ENCODE assay signal across 8 cellular contexts in genomic region chr6:111565316-111566221, GRCh38. TPM values are rescaled to one million over a fixed set of nuclear protein-coding genes. Genes with fewer than 3 reads are reported as not detected.
DNase-seq lines count a peak whose midpoint lies in the region; ATAC-seq and TF ChIP-seq lines count a peak whose summit lies in the region.

No MANE protein-coding gene starts in this region.

- peaks cover 0 to 81% (median 5%) of the 10 kb centered on the region in 9 donors for H3K36me3 ChIP-seq in heart right ventricle
- peaks cover 9% of the 10 kb centered on the region for H3K36me3 ChIP-seq in colonic mucosa
- peaks cover 0 to 6% of the 10 kb centered on the region in 2 donors for H3K36me3 ChIP-seq in prostate gland

- TF ChIP-seq CTCF in heart right ventricle (IDR thresholded peaks at IDR 0.05) (no peak), colonic mucosa (IDR thresholded peaks at IDR 0.05) (peak; percentile 18), prostate gland (IDR thresholded peaks at IDR 0.05) (peak in 2 of 4 experiments; percentile 24 to 32)

- H3K4me1 ChIP-seq in heart right ventricle (peaks cover 19 to 70% (median 57%) of the 10 kb centered on the region in 9 donors), colonic mucosa (peaks cover 3% of the 10 kb centered on the region), prostate gland (replicated peaks) (peaks cover 13% of the 10 kb centered on the region)

- H3K27me3 ChIP-seq in heart right ventricle (no peaks in the 10 kb centered on the region), colonic mucosa (no peaks in the 10 kb centered on the region), prostate gland (replicated peaks; ENCODE audit: insufficient read depth) (no peaks in the 10 kb centered on the region)

- H3K4me3 ChIP-seq in heart right ventricle, result no peak overlapping the region
- H3K4me3 ChIP-seq in colonic mucosa, result no peak overlapping the region
- no peak overlapping the region for H3K4me3 ChIP-seq in prostate gland

- H3K27ac ChIP-seq in heart right ventricle, result peak overlapping the region in 9 of 10 donors; percentile 14 to 86 (median 37)
- H3K27ac ChIP-seq in colonic mucosa, result peak overlapping the region; percentile 46
- H3K27ac ChIP-seq in prostate gland, result peak overlapping the region; percentile 71

- no peaks in the 10 kb centered on the region for H3K9me3 ChIP-seq in heart right ventricle
- no peaks in the 10 kb centered on the region for H3K9me3 ChIP-seq in colonic mucosa
- H3K9me3 ChIP-seq in prostate gland, result no peaks in the 10 kb centered on the region

- no peak overlapping the region for H3K9ac ChIP-seq in colonic mucosa (ENCODE audit: low read depth in 2 of 2, low read length in 2 of 2)

- intact Hi-C loops in heart right ventricle (cut with DNase I), result loop anchor here in 5 of 10 donors (2.0 to 10.0 kb wide), 5 partner anchors 37 to 83 kb away; partner anchors contain the start of genes REV3L (in 3 of the 5) and TRAF3IP2 (in 1 of the 5)
- intact Hi-C loops in cardiac septum (cut with DNase I), result loop anchor here (5.0 kb wide), 2 partner anchors 37 to 83 kb away; partner anchors contain the start of gene REV3L
- intact Hi-C loops in colonic mucosa (cut with DNase I), result loop anchor here (10.0 kb wide), 1 partner anchor 81 kb away; the partner anchor contains the start of gene REV3L
- intact Hi-C loops in prostate gland (cut with DNase I), result loop anchor here (2.0 to 5.0 kb wide), 2 partner anchors 39 to 83 kb away; partner anchors contain the start of genes REV3L and TRAF3IP2

- 89 to 93% methylated on average over 12 of the region's 12 CpGs for WGBS in heart right ventricle, 2 donors
- WGBS in prostate gland, result 47% methylated on average over 12 of the region's 12 CpGs

- ATAC-seq in heart right ventricle (no peak), HG02943 (IDR thresholded peaks at IDR 0.05; ENCODE audit: low read depth, unreplicated experiment) (peak; percentile 72)

- DNase-seq in heart right ventricle (no peak), cardiac septum (ENCODE audit: low spot score) (no peak), NCI-H69 (lab: John Stamatoyannopoulos, UW) (peak; percentile 93), colonic mucosa (no peak), prostate gland (ENCODE audit: low spot score) (no peak), 8988T (no peak), SW 1271 (lab: John Stamatoyannopoulos, UW) (no peak)

- TF ChIP-seq POLR2A in prostate gland (IDR thresholded peaks at IDR 0.05), result no peak

RNA-seq across cellular contexts. Expression of gene TRAF3IP2, which starts 40.1 kb away (rescaled TPM):
- 10 to 100 TPM in 8 of 10 donors, 1 to 10 TPM in 2; 9.7 to 18.0 (median 11.8) TPM for total RNA-seq in heart right ventricle
- 10 to 100 TPM; 12.5 to 19.8 TPM for polyA plus RNA-seq in heart right ventricle
- total RNA-seq in cardiac septum, result 6.5 TPM
- total RNA-seq in colonic mucosa, result 10 to 100 TPM; 62.0 to 66.6 TPM
- total RNA-seq in prostate gland, result 10 to 100 TPM; 40.2 to 52.4 TPM
